1 cellular context compared by ENCODE assay signal in genomic region chr21:39388811-39389155, GRCh38.
TF ChIP-seq lines count a peak whose summit lies in the region.

No MANE protein-coding gene starts in this region.

TF ChIP-seq in HEK293, 187 proteins besides CTCF, POLR2A, EP300 and RAD21 (continued from another document):
- no peak for TF ChIP-seq PRDM2 (tag by site-specific recombination; IDR thresholded peaks at IDR 0.05; ENCODE audit: borderline replicate concordance)
- no peak for TF ChIP-seq ZNF660 (tag by site-specific recombination; IDR thresholded peaks at IDR 0.05)
- peak; percentile 9; the same call in 1 of the 2 replicates for TF ChIP-seq EGR2 (tag by site-specific recombination; IDR thresholded peaks at IDR 0.05; ENCODE audit: low read depth)
- TF ChIP-seq ZNF610 (tag by site-specific recombination; IDR thresholded peaks at IDR 0.05; ENCODE audit: borderline replicate concordance) = no peak
- TF ChIP-seq KLF10 (tag by site-specific recombination; IDR thresholded peaks at IDR 0.05) = no peak
